In genomic region chr10:13987472-13987871, GRCh38 we compare ENCODE assay signal across 13 cellular contexts.
DNase-seq lines count a peak whose midpoint lies in the region; ATAC-seq and TF ChIP-seq lines count a peak whose summit lies in the region.
"Had no signal": no experiment of that assay in that cellular context is flagged by ENCODE, and none has a peak within 500 bp of the region (broad histone marks: within the 10 kb centered on the region; RNA-seq: fewer than 3 reads in every experiment).

No MANE protein-coding gene starts in this region.

- intact Hi-C loops in CD4-positive, alpha-beta memory T cell (cut with micrococcal nuclease) = no loop called here
- intact Hi-C loops in left lung (cut with DNase I) = no loop called here
- intact Hi-C loops in tibial artery (cut with DNase I; ENCODE audit: low total_unique reads) = no loop called here
- intact Hi-C loops in body of pancreas (cut with DNase I) = no loop called here

- no peak overlapping the region for H3K4me3 ChIP-seq in CD4-positive, alpha-beta memory T cell (ENCODE audit: low read length in 2 of 2)
- no peak overlapping the region for H3K4me3 ChIP-seq in left lung
- no peak overlapping the region for H3K4me3 ChIP-seq in tibial artery
- H3K4me3 ChIP-seq in body of pancreas = no peak overlapping the region
- H3K4me3 ChIP-seq: HAP-1 had no signal

- no peak for TF ChIP-seq CTCF in HFFc6 (IDR thresholded peaks at IDR 0.05)
- no peak for TF ChIP-seq CTCF in left lung (IDR thresholded peaks at IDR 0.05)
- no peak for TF ChIP-seq CTCF in tibial artery (IDR thresholded peaks at IDR 0.05)
- no peak for TF ChIP-seq CTCF in body of pancreas (IDR thresholded peaks at IDR 0.05)

- no peaks in the 10 kb centered on the region for H3K9me3 ChIP-seq in CD4-positive, alpha-beta memory T cell (ENCODE audit: control insufficient read depth in 1 of 2, low read length in 2 of 2)
- H3K9me3 ChIP-seq in left lung = no peaks in the 10 kb centered on the region
- H3K9me3 ChIP-seq in tibial artery = no peaks in the 10 kb centered on the region
- no peaks in the 10 kb centered on the region for H3K9me3 ChIP-seq in body of pancreas
- H3K9me3 ChIP-seq: HAP-1 had no signal

- DNase-seq in CD4-positive, alpha-beta memory T cell = no peak
- DNase-seq in HFFc6 = peak; percentile 82
- DNase-seq in amniotic stem cell (lab: John Stamatoyannopoulos, UW) = peak; percentile 44
- DNase-seq in left lung = no peak
- DNase-seq in tibial artery = no peak
- no peak for DNase-seq in NCI-H1105 (lab: John Stamatoyannopoulos, UW)
- DNase-seq in central memory CD4-positive, alpha-beta T cell = no peak
- DNase-seq in body of pancreas = no peak
- DNase-seq: activated CD8-positive, alpha-beta memory T cell treated with anti-CD3 and anti-CD28 coated beads, Interleukin-2, amount 10 ng/mL, durations not matched to agents 7 days and 5 days; effector CD8-positive, alpha-beta T cell; naive thymus-derived CD8-positive, alpha-beta T cell; OCI-M1 had no signal

- POLR2A ChIA-PET in CD4-positive, alpha-beta memory T cell (lab: Charles Lee; ENCODE audit: partially characterized antibody) = no interaction called here

- peaks cover 0 to 3% (median 0%) of the 10 kb centered on the region in 8 donors for H3K9me3 Mint-ChIP-seq in CD4-positive, alpha-beta memory T cell
- peaks cover 4% of the 10 kb centered on the region for H3K9me3 Mint-ChIP-seq in HFFc6
- H3K9me3 Mint-ChIP-seq: naive thymus-derived CD8-positive, alpha-beta T cell had no signal

- 56 to 67% methylated on average over 9 of the region's 9 CpGs for WGBS in body of pancreas, 2 donors

- H3K36me3 ChIP-seq in CD4-positive, alpha-beta memory T cell (ENCODE audit: insufficient read depth, low read length) = no peaks in the 10 kb centered on the region
- no peaks in the 10 kb centered on the region for H3K36me3 ChIP-seq in left lung
- no peaks in the 10 kb centered on the region for H3K36me3 ChIP-seq in tibial artery
- no peaks in the 10 kb centered on the region for H3K36me3 ChIP-seq in body of pancreas (replicated peaks in 1 of 2; ENCODE audit: insufficient read depth in 1 of 2, low read depth in 2 of 2)
- H3K36me3 ChIP-seq: HAP-1 had no signal

- no peak overlapping the region for H3K27ac ChIP-seq in CD4-positive, alpha-beta memory T cell (ENCODE audit: low read depth, low read length)
- H3K27ac ChIP-seq in left lung (peak overlapping the region; percentile 15 to 43), tibial artery (peak overlapping the region in 1 of 2 donors; percentile 30), body of pancreas (no peak overlapping the region)

- peak overlapping the region in 5 of 8 donors; percentile 3 to 32 (median 9) for H3K4me3 Mint-ChIP-seq in CD4-positive, alpha-beta memory T cell
- peak overlapping the region; percentile 76 for H3K4me3 Mint-ChIP-seq in HFFc6
- H3K4me3 Mint-ChIP-seq: activated CD8-positive, alpha-beta memory T cell treated with anti-CD3 and anti-CD28 coated beads, Interleukin-2, amount 10 ng/mL, durations not matched to agents 7 days and 5 days; naive thymus-derived CD8-positive, alpha-beta T cell had no signal

- H3K27me3 Mint-ChIP-seq in CD4-positive, alpha-beta memory T cell = no peaks in the 10 kb centered on the region
- no peaks in the 10 kb centered on the region for H3K27me3 Mint-ChIP-seq in HFFc6 (ENCODE audit: insufficient read depth)
- H3K27me3 Mint-ChIP-seq: activated CD8-positive, alpha-beta memory T cell treated with anti-CD3 and anti-CD28 coated beads, Interleukin-2, amount 10 ng/mL, durations not matched to agents 7 days and 5 days; naive thymus-derived CD8-positive, alpha-beta T cell had no signal

- peaks cover 12 to 17% (median 15%) of the 10 kb centered on the region in 4 donors for H3K4me1 Mint-ChIP-seq in CD4-positive, alpha-beta memory T cell
- H3K4me1 Mint-ChIP-seq in HFFc6 (ENCODE audit: low read depth) = peaks cover 72% of the 10 kb centered on the region
- H3K4me1 Mint-ChIP-seq: activated CD8-positive, alpha-beta memory T cell treated with anti-CD3 and anti-CD28 coated beads, Interleukin-2, amount 10 ng/mL, durations not matched to agents 7 days and 5 days had no signal

- no peaks in the 10 kb centered on the region for H3K27me3 ChIP-seq in CD4-positive, alpha-beta memory T cell (ENCODE audit: insufficient read depth, low read length)
- H3K27me3 ChIP-seq in left lung = no peaks in the 10 kb centered on the region
- no peaks in the 10 kb centered on the region for H3K27me3 ChIP-seq in tibial artery
- H3K27me3 ChIP-seq in body of pancreas = no peaks in the 10 kb centered on the region

- TF ChIP-seq POLR2A in body of pancreas (IDR thresholded peaks at IDR 0.05) = no peak

- CTCF ChIA-PET in CD4-positive, alpha-beta memory T cell (lab: Charles Lee; ENCODE audit: partially characterized antibody) = interaction anchor here (1.3 kb wide), 1 partner anchor 95 kb away, joined by 3 read pairs; no protein-coding TSS in a partner anchor

- peak overlapping the region in 5 of 7 donors; percentile 19 to 82 (median 81) for H3K27ac Mint-ChIP-seq in CD4-positive, alpha-beta memory T cell
- peak overlapping the region; percentile 93 for H3K27ac Mint-ChIP-seq in HFFc6
- H3K27ac Mint-ChIP-seq: activated CD8-positive, alpha-beta memory T cell treated with anti-CD3 and anti-CD28 coated beads, Interleukin-2, amount 10 ng/mL, durations not matched to agents 7 days and 5 days; naive thymus-derived CD8-positive, alpha-beta T cell had no signal

- ATAC-seq in left lung (peak; percentile 43), body of pancreas (no peak)
- ATAC-seq: activated CD8-positive, alpha-beta memory T cell treated with anti-CD3 and anti-CD28 coated beads, Interleukin-2, amount 10 ng/mL, durations not matched to agents 7 days and 5 days; naive thymus-derived CD8-positive, alpha-beta T cell had no signal

- H3K4me1 ChIP-seq in CD4-positive, alpha-beta memory T cell (ENCODE audit: insufficient read depth, low read length) = peaks cover 17% of the 10 kb centered on the region
- H3K4me1 ChIP-seq in left lung (peaks cover 7 to 14% of the 10 kb centered on the region in 2 donors), tibial artery (peaks cover 0 to 46% (median 23%) of the 10 kb centered on the region in 4 donors), body of pancreas (peaks cover 30% of the 10 kb centered on the region)
- H3K4me1 ChIP-seq: HAP-1 had no signal

- no peaks in the 10 kb centered on the region for H3K36me3 Mint-ChIP-seq in CD4-positive, alpha-beta memory T cell
- peaks cover 5% of the 10 kb centered on the region for H3K36me3 Mint-ChIP-seq in HFFc6 (ENCODE audit: low read depth)
- H3K36me3 Mint-ChIP-seq: activated CD8-positive, alpha-beta memory T cell treated with anti-CD3 and anti-CD28 coated beads, Interleukin-2, amount 10 ng/mL, durations not matched to agents 7 days and 5 days; naive thymus-derived CD8-positive, alpha-beta T cell had no signal

Comparison
In these comparisons a context has a peak if more than half of its experiments do, and no peak if none do; other contexts are left out.
1. DNase-seq: peak in HFFc6 (single experiment) and amniotic stem cell (single experiment); none in CD4-positive, alpha-beta memory T cell (0 of 5), left lung (0 of 2), tibial artery (0 of 2), NCI-H1105 (single experiment), central memory CD4-positive, alpha-beta T cell (single experiment) and body of pancreas (0 of 4).
2. H3K27ac ChIP-seq: peak in left lung (2 of 2); none in CD4-positive, alpha-beta memory T cell (single experiment) and body of pancreas (0 of 4).